Comparison of ENCODE assay signal across 2 cellular contexts in the genomic region with DNA sequence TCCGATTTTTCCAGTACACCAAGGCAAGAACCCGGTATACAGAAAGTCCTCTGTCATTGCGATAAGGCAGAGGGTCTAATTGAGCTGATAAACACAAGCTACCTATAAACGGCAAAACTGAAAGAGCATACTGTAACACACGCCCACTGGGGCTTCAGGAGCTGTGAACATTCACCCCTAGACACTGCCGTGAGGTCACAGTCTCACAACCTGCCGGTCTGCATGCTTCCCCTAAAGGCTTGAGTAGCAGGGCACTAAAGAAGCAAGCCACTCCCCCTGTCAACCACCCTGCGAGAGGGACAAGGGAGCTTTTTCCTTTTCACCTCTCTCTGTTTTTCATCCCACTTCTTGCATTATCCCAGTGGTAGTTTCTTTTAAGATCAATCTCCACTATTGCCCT.
TF ChIP-seq lines count a peak whose summit lies in the region.

No MANE protein-coding gene starts in this region.

TF ChIP-seq in GM12878, 131 proteins besides CTCF, POLR2A, EP300 and RAD21:
- TF ChIP-seq ZNF384 (IDR thresholded peaks at IDR 0.05; ENCODE audit: borderline replicate concordance, low read depth, low read length) (no peak), YBX1 (IDR thresholded peaks at IDR 0.05) (no peak), NR2C1 (IDR thresholded peaks at IDR 0.05) (no peak), EGR1 (IDR thresholded peaks at IDR 0.05; ENCODE audit: borderline replicate concordance in 1 of 2, low read depth in 2 of 2, low read length in 2 of 2) (no peak), CREB1 (IDR thresholded peaks at IDR 0.05; ENCODE audit: low read depth) (no peak), IKZF2 (IDR thresholded peaks at IDR 0.05) (no peak), ATF7 (IDR thresholded peaks at IDR 0.05; ENCODE audit: low read depth) (no peak), KAT2A (conservative IDR thresholded peaks at IDR 0.05; ENCODE audit: control insufficient read depth, low read depth, low read length) (no peak), RBBP5 (conservative IDR thresholded peaks at IDR 0.05) (no peak), BHLHE40 (IDR thresholded peaks at IDR 0.05; ENCODE audit: borderline replicate concordance in 1 of 2, low read depth in 2 of 2, low read length in 1 of 2) (no peak), IRF4 (IDR thresholded peaks at IDR 0.05; ENCODE audit: low read depth, low read length) (no peak), NR2C2 (IDR thresholded peaks at IDR 0.05; ENCODE audit: borderline replicate concordance, control insufficient read depth, insufficient read length, low read depth) (no peak), TAF1 (IDR thresholded peaks at IDR 0.05; ENCODE audit: borderline replicate concordance, low read depth, low read length) (no peak), LARP7 (IDR thresholded peaks at IDR 0.05) (no peak), JUND (IDR thresholded peaks at IDR 0.05; ENCODE audit: low read depth, low read length) (no peak), RAD51 (IDR thresholded peaks at IDR 0.05) (no peak), SMARCA5 (IDR thresholded peaks at IDR 0.05) (no peak), TCF3 (IDR thresholded peaks at IDR 0.05; ENCODE audit: borderline replicate concordance, insufficient read depth, low read depth, low read length) (no peak), ZNF217 (IDR thresholded peaks at IDR 0.05) (no peak)
- TF ChIP-seq, protein P1, sequence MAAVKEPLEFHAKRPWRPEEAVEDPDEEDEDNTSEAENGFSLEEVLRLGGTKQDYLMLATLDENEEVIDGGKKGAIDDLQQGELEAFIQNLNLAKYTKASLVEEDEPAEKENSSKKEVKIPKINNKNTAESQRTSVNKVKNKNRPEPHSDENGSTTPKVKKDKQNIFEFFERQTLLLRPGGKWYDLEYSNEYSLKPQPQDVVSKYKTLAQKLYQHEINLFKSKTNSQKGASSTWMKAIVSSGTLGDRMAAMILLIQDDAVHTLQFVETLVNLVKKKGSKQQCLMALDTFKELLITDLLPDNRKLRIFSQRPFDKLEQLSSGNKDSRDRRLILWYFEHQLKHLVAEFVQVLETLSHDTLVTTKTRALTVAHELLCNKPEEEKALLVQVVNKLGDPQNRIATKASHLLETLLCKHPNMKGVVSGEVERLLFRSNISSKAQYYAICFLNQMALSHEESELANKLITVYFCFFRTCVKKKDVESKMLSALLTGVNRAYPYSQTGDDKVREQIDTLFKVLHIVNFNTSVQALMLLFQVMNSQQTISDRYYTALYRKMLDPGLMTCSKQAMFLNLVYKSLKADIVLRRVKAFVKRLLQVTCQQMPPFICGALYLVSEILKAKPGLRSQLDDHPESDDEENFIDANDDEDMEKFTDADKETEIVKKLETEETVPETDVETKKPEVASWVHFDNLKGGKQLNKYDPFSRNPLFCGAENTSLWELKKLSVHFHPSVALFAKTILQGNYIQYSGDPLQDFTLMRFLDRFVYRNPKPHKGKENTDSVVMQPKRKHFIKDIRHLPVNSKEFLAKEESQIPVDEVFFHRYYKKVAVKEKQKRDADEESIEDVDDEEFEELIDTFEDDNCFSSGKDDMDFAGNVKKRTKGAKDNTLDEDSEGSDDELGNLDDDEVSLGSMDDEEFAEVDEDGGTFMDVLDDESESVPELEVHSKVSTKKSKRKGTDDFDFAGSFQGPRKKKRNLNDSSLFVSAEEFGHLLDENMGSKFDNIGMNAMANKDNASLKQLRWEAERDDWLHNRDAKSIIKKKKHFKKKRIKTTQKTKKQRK (IDR thresholded peaks at IDR 0.05; ENCODE audit: low read depth, low read length): no peak
TF ChIP-seq in GM12878: peak in this region for 0.

TF ChIP-seq in HepG2, 621 proteins besides CTCF, POLR2A, EP300 and RAD21:
- TF ChIP-seq ETV5 (CRISPR knock-in tag; IDR thresholded peaks at IDR 0.05; ENCODE audit: borderline replicate concordance): no peak
- TF ChIP-seq, protein P2, sequence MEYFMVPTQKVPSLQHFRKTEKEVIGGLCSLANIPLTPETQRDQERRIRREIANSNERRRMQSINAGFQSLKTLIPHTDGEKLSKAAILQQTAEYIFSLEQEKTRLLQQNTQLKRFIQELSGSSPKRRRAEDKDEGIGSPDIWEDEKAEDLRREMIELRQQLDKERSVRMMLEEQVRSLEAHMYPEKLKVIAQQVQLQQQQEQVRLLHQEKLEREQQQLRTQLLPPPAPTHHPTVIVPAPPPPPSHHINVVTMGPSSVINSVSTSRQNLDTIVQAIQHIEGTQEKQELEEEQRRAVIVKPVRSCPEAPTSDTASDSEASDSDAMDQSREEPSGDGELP (IDR thresholded peaks at IDR 0.05; ENCODE audit: borderline replicate concordance, low read depth): no peak
- TF ChIP-seq ZNF598 (CRISPR knock-in tag; IDR thresholded peaks at IDR 0.05; ENCODE audit: borderline replicate concordance): no peak
- no peak for TF ChIP-seq RBM22 (optimal IDR thresholded peaks at IDR 0.05; ENCODE audit: low read length)
- TF ChIP-seq, protein P3, sequence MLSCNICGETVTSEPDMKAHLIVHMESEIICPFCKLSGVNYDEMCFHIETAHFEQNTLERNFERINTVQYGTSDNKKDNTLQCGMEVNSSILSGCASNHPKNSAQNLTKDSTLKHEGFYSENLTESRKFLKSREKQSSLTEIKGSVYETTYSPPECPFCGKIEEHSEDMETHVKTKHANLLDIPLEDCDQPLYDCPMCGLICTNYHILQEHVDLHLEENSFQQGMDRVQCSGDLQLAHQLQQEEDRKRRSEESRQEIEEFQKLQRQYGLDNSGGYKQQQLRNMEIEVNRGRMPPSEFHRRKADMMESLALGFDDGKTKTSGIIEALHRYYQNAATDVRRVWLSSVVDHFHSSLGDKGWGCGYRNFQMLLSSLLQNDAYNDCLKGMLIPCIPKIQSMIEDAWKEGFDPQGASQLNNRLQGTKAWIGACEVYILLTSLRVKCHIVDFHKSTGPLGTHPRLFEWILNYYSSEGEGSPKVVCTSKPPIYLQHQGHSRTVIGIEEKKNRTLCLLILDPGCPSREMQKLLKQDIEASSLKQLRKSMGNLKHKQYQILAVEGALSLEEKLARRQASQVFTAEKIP (CRISPR knock-in tag; IDR thresholded peaks at IDR 0.05; ENCODE audit: borderline replicate concordance): no peak
- TF ChIP-seq, protein P4, sequence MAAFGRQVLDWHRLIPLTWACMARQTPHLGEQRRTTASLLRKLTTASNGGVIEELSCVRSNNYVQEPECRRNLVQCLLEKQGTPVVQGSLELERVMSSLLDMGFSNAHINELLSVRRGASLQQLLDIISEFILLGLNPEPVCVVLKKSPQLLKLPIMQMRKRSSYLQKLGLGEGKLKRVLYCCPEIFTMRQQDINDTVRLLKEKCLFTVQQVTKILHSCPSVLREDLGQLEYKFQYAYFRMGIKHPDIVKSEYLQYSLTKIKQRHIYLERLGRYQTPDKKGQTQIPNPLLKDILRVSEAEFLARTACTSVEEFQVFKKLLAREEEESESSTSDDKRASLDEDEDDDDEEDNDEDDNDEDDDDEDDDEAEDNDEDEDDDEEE (CRISPR knock-in tag; IDR thresholded peaks at IDR 0.05): no peak
- TF ChIP-seq, protein P5, sequence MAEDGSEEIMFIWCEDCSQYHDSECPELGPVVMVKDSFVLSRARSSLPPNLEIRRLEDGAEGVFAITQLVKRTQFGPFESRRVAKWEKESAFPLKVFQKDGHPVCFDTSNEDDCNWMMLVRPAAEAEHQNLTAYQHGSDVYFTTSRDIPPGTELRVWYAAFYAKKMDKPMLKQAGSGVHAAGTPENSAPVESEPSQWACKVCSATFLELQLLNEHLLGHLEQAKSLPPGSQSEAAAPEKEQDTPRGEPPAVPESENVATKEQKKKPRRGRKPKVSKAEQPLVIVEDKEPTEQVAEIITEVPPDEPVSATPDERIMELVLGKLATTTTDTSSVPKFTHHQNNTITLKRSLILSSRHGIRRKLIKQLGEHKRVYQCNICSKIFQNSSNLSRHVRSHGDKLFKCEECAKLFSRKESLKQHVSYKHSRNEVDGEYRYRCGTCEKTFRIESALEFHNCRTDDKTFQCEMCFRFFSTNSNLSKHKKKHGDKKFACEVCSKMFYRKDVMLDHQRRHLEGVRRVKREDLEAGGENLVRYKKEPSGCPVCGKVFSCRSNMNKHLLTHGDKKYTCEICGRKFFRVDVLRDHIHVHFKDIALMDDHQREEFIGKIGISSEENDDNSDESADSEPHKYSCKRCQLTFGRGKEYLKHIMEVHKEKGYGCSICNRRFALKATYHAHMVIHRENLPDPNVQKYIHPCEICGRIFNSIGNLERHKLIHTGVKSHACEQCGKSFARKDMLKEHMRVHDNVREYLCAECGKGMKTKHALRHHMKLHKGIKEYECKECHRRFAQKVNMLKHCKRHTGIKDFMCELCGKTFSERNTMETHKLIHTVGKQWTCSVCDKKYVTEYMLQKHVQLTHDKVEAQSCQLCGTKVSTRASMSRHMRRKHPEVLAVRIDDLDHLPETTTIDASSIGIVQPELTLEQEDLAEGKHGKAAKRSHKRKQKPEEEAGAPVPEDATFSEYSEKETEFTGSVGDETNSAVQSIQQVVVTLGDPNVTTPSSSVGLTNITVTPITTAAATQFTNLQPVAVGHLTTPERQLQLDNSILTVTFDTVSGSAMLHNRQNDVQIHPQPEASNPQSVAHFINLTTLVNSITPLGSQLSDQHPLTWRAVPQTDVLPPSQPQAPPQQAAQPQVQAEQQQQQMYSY (CRISPR knock-in tag; IDR thresholded peaks at IDR 0.05): no peak
- TF ChIP-seq FOXA1 (IDR thresholded peaks at IDR 0.05): no peak
- TF ChIP-seq FOXA1 (CRISPR knock-in tag; IDR thresholded peaks at IDR 0.05): no peak
- no peak for TF ChIP-seq ZNF12 (CRISPR knock-in tag; IDR thresholded peaks at IDR 0.05)
- TF ChIP-seq ATF7-NPFF (CRISPR knock-in tag; IDR thresholded peaks at IDR 0.05; ENCODE audit: low read depth): no peak
- TF ChIP-seq, protein P6, sequence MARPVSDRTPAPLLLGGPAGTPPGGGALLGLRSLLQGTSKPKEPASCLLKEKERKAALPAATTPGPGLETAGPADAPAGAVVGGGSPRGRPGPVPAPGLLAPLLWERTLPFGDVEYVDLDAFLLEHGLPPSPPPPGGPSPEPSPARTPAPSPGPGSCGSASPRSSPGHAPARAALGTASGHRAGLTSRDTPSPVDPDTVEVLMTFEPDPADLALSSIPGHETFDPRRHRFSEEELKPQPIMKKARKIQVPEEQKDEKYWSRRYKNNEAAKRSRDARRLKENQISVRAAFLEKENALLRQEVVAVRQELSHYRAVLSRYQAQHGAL (CRISPR knock-in tag; IDR thresholded peaks at IDR 0.05; ENCODE audit: not compliant biosample characterization): no peak
- TF ChIP-seq, protein P7, sequence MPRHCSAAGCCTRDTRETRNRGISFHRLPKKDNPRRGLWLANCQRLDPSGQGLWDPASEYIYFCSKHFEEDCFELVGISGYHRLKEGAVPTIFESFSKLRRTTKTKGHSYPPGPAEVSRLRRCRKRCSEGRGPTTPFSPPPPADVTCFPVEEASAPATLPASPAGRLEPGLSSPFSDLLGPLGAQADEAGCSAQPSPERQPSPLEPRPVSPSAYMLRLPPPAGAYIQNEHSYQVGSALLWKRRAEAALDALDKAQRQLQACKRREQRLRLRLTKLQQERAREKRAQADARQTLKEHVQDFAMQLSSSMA (CRISPR knock-in tag; IDR thresholded peaks at IDR 0.05): no peak
- TF ChIP-seq, protein P8, sequence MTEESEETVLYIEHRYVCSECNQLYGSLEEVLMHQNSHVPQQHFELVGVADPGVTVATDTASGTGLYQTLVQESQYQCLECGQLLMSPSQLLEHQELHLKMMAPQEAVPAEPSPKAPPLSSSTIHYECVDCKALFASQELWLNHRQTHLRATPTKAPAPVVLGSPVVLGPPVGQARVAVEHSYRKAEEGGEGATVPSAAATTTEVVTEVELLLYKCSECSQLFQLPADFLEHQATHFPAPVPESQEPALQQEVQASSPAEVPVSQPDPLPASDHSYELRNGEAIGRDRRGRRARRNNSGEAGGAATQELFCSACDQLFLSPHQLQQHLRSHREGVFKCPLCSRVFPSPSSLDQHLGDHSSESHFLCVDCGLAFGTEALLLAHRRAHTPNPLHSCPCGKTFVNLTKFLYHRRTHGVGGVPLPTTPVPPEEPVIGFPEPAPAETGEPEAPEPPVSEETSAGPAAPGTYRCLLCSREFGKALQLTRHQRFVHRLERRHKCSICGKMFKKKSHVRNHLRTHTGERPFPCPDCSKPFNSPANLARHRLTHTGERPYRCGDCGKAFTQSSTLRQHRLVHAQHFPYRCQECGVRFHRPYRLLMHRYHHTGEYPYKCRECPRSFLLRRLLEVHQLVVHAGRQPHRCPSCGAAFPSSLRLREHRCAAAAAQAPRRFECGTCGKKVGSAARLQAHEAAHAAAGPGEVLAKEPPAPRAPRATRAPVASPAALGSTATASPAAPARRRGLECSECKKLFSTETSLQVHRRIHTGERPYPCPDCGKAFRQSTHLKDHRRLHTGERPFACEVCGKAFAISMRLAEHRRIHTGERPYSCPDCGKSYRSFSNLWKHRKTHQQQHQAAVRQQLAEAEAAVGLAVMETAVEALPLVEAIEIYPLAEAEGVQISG (CRISPR knock-in tag; IDR thresholded peaks at IDR 0.05): no peak
- no peak for TF ChIP-seq ZFY (CRISPR knock-in tag; IDR thresholded peaks at IDR 0.05)
- TF ChIP-seq, protein P9, sequence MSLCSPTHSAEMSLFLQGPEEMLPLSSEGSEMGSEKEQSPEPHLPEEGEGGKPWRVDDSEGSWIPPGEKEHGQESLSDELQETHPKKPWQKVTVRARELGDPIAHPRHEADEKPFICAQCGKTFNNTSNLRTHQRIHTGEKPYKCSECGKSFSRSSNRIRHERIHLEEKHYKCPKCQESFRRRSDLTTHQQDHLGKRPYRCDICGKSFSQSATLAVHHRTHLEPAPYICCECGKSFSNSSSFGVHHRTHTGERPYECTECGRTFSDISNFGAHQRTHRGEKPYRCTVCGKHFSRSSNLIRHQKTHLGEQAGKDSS (CRISPR knock-in tag; IDR thresholded peaks at IDR 0.05; ENCODE audit: borderline replicate concordance, low read depth): no peak
- no peak for TF ChIP-seq ZNF615 (CRISPR knock-in tag; IDR thresholded peaks at IDR 0.05; ENCODE audit: borderline replicate concordance)
- TF ChIP-seq ZNF225 (CRISPR knock-in tag; IDR thresholded peaks at IDR 0.05): no peak
- TF ChIP-seq, protein P10, sequence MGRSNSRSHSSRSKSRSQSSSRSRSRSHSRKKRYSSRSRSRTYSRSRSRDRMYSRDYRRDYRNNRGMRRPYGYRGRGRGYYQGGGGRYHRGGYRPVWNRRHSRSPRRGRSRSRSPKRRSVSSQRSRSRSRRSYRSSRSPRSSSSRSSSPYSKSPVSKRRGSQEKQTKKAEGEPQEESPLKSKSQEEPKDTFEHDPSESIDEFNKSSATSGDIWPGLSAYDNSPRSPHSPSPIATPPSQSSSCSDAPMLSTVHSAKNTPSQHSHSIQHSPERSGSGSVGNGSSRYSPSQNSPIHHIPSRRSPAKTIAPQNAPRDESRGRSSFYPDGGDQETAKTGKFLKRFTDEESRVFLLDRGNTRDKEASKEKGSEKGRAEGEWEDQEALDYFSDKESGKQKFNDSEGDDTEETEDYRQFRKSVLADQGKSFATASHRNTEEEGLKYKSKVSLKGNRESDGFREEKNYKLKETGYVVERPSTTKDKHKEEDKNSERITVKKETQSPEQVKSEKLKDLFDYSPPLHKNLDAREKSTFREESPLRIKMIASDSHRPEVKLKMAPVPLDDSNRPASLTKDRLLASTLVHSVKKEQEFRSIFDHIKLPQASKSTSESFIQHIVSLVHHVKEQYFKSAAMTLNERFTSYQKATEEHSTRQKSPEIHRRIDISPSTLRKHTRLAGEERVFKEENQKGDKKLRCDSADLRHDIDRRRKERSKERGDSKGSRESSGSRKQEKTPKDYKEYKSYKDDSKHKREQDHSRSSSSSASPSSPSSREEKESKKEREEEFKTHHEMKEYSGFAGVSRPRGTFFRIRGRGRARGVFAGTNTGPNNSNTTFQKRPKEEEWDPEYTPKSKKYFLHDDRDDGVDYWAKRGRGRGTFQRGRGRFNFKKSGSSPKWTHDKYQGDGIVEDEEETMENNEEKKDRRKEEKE (IDR thresholded peaks at IDR 0.05): no peak
- no peak for TF ChIP-seq HNRNPK (IDR thresholded peaks at IDR 0.05; ENCODE audit: low read depth, low read length, poor library complexity, severe bottlenecking)
